Comparison of ENCODE assay signal across 18 cellular contexts in the genomic region with DNA sequence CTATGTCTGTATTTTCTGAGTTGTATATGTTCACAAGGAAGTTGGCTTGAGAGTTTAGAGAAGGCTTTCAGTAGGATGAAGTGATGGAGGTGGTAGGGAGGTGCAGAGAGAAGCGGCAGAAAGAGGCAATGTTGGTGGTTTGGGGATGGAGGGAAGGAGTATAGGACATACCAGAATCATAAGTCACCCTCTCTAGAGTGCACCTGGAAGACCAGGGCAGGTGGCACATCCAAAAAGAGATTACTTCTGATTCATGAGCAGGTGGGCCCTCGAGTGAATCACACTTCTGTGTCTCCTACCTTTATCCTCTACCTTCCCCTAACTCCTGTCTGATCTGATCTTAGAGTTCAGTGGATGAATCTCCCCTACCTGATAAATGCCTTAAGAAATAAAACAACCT. TPM values are rescaled to one million over a fixed set of nuclear protein-coding genes. Genes with fewer than 3 reads are reported as not detected.
DNase-seq lines count a peak whose midpoint lies in the region; ATAC-seq and TF ChIP-seq lines count a peak whose summit lies in the region.
"Had no signal": no experiment of that assay in that cellular context is flagged by ENCODE, and none has a peak within 500 bp of the region (broad histone marks: within the 10 kb centered on the region; RNA-seq: fewer than 3 reads in every experiment).

No MANE protein-coding gene starts in this region.

- H3K79me2 ChIP-seq in ACC112 (ENCODE audit: control insufficient read depth, insufficient read depth, low read length, unreplicated experiment) (no peaks in the 10 kb centered on the region), GM23248 (ENCODE audit: insufficient read depth) (no peaks in the 10 kb centered on the region)

- in situ Hi-C loops in GM23248 (cut with MboI): loop anchor here (25.0 kb wide), 1 partner anchor 468 kb away; no protein-coding TSS in a partner anchor

- WGBS in GM23248 (ENCODE audit: low coverage in 1 of 2, low lambda C conversion rate in 2 of 2, missing lambda C conversion rate in 2 of 2), 2 experiments: 67 to 85% methylated on average over 2 of the region's 2 CpGs

- H3K36me3 ChIP-seq in ACC112 (ENCODE audit: insufficient read depth, low read length) (no peaks in the 10 kb centered on the region), GM23248 (ENCODE audit: low read depth) (no peaks in the 10 kb centered on the region), skeletal muscle tissue (ENCODE audit: control insufficient read depth in 3 of 3, insufficient read depth in 3 of 3, low read length in 3 of 3) (no peaks in the 10 kb centered on the region), lower lobe of right lung (no peaks in the 10 kb centered on the region)
- H3K36me3 ChIP-seq: HAP-1 had no signal

- no peaks in the 10 kb centered on the region; the same call in 1 of the 2 replicates for H3K9me2 ChIP-seq in GM23248 (ENCODE audit: insufficient read depth)

- ATAC-seq in foreskin keratinocyte (peak; percentile 98), lower lobe of right lung (no peak), HG02840 (IDR thresholded peaks at IDR 0.05; ENCODE audit: low FRiP score, unreplicated experiment) (no peak)

- H3K4me3 ChIP-seq in ACC112 (ENCODE audit: low read depth, low read length) (no peak overlapping the region), GM23248 (no peak overlapping the region), skeletal muscle tissue (ENCODE audit: low read length in 3 of 3) (no peak overlapping the region), lower lobe of right lung (no peak overlapping the region)
- H3K4me3 ChIP-seq: HAP-1 had no signal

- intact Hi-C loops in lower lobe of right lung (cut with DNase I): no loop called here

- no peak for TF ChIP-seq CTCF in foreskin keratinocyte (conservative IDR thresholded peaks at IDR 0.05)
- no peak for TF ChIP-seq CTCF in lower lobe of right lung (IDR thresholded peaks at IDR 0.05)

- peak overlapping the region; percentile 19 for H3K27ac ChIP-seq in ACC112 (ENCODE audit: low read depth, low read length)
- H3K27ac ChIP-seq in GM23248: peak overlapping the region; percentile 41; the same call in 1 of the 2 replicates
- H3K27ac ChIP-seq in foreskin keratinocyte: no peak overlapping the region
- H3K27ac ChIP-seq in skeletal muscle tissue (ENCODE audit: low read depth, low read length): peak overlapping the region; percentile 20
- H3K27ac ChIP-seq in lower lobe of right lung: no peak overlapping the region
- H3K27ac ChIP-seq: RWPE1 had no signal

- H3K4me1 ChIP-seq in ACC112 (ENCODE audit: control insufficient read depth, insufficient read depth, low read length, unreplicated experiment) (peaks cover 11% of the 10 kb centered on the region), GM23248 (ENCODE audit: insufficient read depth) (peaks cover 27% of the 10 kb centered on the region), foreskin keratinocyte (peaks cover 16% of the 10 kb centered on the region), skeletal muscle tissue (ENCODE audit: control insufficient read depth in 3 of 3, insufficient read depth in 3 of 3, low read length in 3 of 3) (peaks cover 0 to 7% (median 4%) of the 10 kb centered on the region in 3 donors), lower lobe of right lung (no peaks in the 10 kb centered on the region)
- H3K4me1 ChIP-seq: HAP-1 had no signal

- no peak overlapping the region for H2AFZ ChIP-seq in ACC112 (ENCODE audit: low read length, unreplicated experiment)
- H2AFZ ChIP-seq in GM23248: no peak overlapping the region

- H3K27me3 ChIP-seq in ACC112 (ENCODE audit: insufficient read depth, low read length) (0 out of 2 replicates have a peak, but pooled peaks cover 2% of the 10 kb centered on the region), GM23248 (replicated peaks; ENCODE audit: insufficient read depth) (no peaks in the 10 kb centered on the region), foreskin keratinocyte (peaks cover 3% of the 10 kb centered on the region), skeletal muscle tissue (ENCODE audit: control insufficient read depth in 3 of 3, insufficient read depth in 3 of 3, low read length in 3 of 3) (no peaks in the 10 kb centered on the region), lower lobe of right lung (ENCODE audit: low read depth) (no peaks in the 10 kb centered on the region)

- DNase-seq in GM23248 (no peak), foreskin keratinocyte (peak; percentile 56 to 79), hypothalamus (lab: John Stamatoyannopoulos, UW) (no peak), lower lobe of right lung (no peak)
- DNase-seq: DMS 273 treated with DMSO at 0.1 percent for 48 hours, GF-D8, KG1, NCI-H1105 treated with DMSO at 0.1 percent for 48 hours, NCI-H1694, NCI-H2107, NCI-H2227 treated with DMSO at 0.1 percent for 48 hours, NCI-H510A treated with DMSO at 0.1 percent for 48 hours, NCI-H774 had no signal

- no peaks in the 10 kb centered on the region for H4K20me1 ChIP-seq in GM23248 (ENCODE audit: insufficient read depth)

- H3K9me3 ChIP-seq in GM23248 (ENCODE audit: low read depth) (no peaks in the 10 kb centered on the region), skeletal muscle tissue (ENCODE audit: control insufficient read depth in 3 of 3, low read length in 3 of 3) (no peaks in the 10 kb centered on the region), lower lobe of right lung (no peaks in the 10 kb centered on the region)
- H3K9me3 ChIP-seq: HAP-1 had no signal

- peaks cover 25% of the 10 kb centered on the region; the same call in 1 of the 2 replicates for H3F3A ChIP-seq in GM23248 (ENCODE audit: insufficient read depth)

- H3K9ac ChIP-seq in GM23248 (no peak overlapping the region), skeletal muscle tissue (ENCODE audit: low read depth in 1 of 3, low read length in 3 of 3) (no peak overlapping the region)

- no peak overlapping the region for H3K4me2 ChIP-seq in GM23248 (ENCODE audit: unreplicated experiment)

RNA-seq across cellular contexts. Expression of a gene that starts 41.8 kb away (rescaled TPM):
- total RNA-seq in GM23248 (2014; rRNA removed; shearing (Covaris generic)): 115 and 128 TPM in 2 replicates
- polyA plus RNA-seq in GM23248 (2016; fragmentation: Nextera tagmentation; extraction: Ambion mirVana) (120 and 122 TPM in 2 replicates), foreskin keratinocyte (104 and 129 TPM in 2 replicates)
- total RNA-seq in foreskin keratinocyte (141 and 157 TPM in 2 replicates), skeletal muscle tissue (61.6 TPM), lower lobe of right lung (48.4 TPM)

Comparison
In these comparisons a context has a peak if more than half of its experiments do, and no peak if none do; other contexts are left out.
1. H3K27ac ChIP-seq: peak in ACC112 (single experiment), GM23248 (single experiment) and skeletal muscle tissue (single experiment); none in foreskin keratinocyte (single experiment) and lower lobe of right lung (single experiment).
2. DNase-seq: peak in foreskin keratinocyte (2 of 2); none in GM23248 (single experiment), hypothalamus (0 of 51) and lower lobe of right lung (single experiment).